ENCODE assay signal across 8 cellular contexts in genomic region chr5:151094054-151094858, GRCh38. TPM values are rescaled to one million over a fixed set of nuclear protein-coding genes. Genes with fewer than 3 reads are reported as not detected.
DNase-seq lines count a peak whose midpoint lies in the region; ATAC-seq, FAIRE-seq and TF ChIP-seq lines count a peak whose summit lies in the region.

No MANE protein-coding gene starts in this region.

- H4K8ac ChIP-seq in mesendoderm (ENCODE audit: low read depth, low read length) = no peak overlapping the region

- H3K9ac ChIP-seq in OCI-LY3 (ENCODE audit: low read length) = peak overlapping the region; percentile 74
- H3K9ac ChIP-seq in mesendoderm (ENCODE audit: low read length) = no peak overlapping the region

- ATAC-seq in GM18499 (IDR thresholded peaks at IDR 0.05; ENCODE audit: insufficient read depth, unreplicated experiment) = peak; percentile 59
- peak; percentile 47 for ATAC-seq in activated naive CD8-positive, alpha-beta T cell treated with anti-CD3 and anti-CD28 coated beads, Interleukin-2, amount 10 ng/mL, durations not matched to agents 7 days and 5 days (ENCODE audit: low read depth)

- H3K4me1 Mint-ChIP-seq in HFFc6 (ENCODE audit: low read depth) = peaks cover 75% of the 10 kb centered on the region
- H3K4me1 Mint-ChIP-seq in activated naive CD8-positive, alpha-beta T cell treated with anti-CD3 and anti-CD28 coated beads, Interleukin-2, amount 10 ng/mL, durations not matched to agents 7 days and 5 days = peaks cover 61% of the 10 kb centered on the region
- H3K4me1 Mint-ChIP-seq in type B pancreatic cell (ENCODE audit: unreplicated experiment) = peaks cover 30% of the 10 kb centered on the region

- peak overlapping the region; percentile 94 for H3K27ac Mint-ChIP-seq in HFFc6
- H3K27ac Mint-ChIP-seq in activated naive CD8-positive, alpha-beta T cell treated with anti-CD3 and anti-CD28 coated beads, Interleukin-2, amount 10 ng/mL, durations not matched to agents 7 days and 5 days = peak overlapping the region; percentile 82
- peak overlapping the region; percentile 11 for H3K27ac Mint-ChIP-seq in type B pancreatic cell

- no peaks in the 10 kb centered on the region for H4K20me1 ChIP-seq in OCI-LY3 (ENCODE audit: insufficient read depth, low read length)

- H3K79me1 ChIP-seq in mesendoderm (ENCODE audit: low read length) = no peaks in the 10 kb centered on the region

- H3K4me3 Mint-ChIP-seq in HFFc6 = peak overlapping the region; percentile 56
- peak overlapping the region; percentile 72 for H3K4me3 Mint-ChIP-seq in activated naive CD8-positive, alpha-beta T cell treated with anti-CD3 and anti-CD28 coated beads, Interleukin-2, amount 10 ng/mL, durations not matched to agents 7 days and 5 days
- peak overlapping the region; percentile 32 for H3K4me3 Mint-ChIP-seq in type B pancreatic cell

- no peak overlapping the region for H3K18ac ChIP-seq in mesendoderm (ENCODE audit: low read length)

- H3K4me1 ChIP-seq in OCI-LY3 (ENCODE audit: low read length) (peaks cover 57% of the 10 kb centered on the region), mesendoderm (ENCODE audit: control insufficient read depth, low read depth, low read length) (peaks cover 3% of the 10 kb centered on the region)

- no peaks in the 10 kb centered on the region for H3K36me3 ChIP-seq in OCI-LY3 (replicated peaks; ENCODE audit: low read depth, low read length)
- no peaks in the 10 kb centered on the region for H3K36me3 ChIP-seq in mesendoderm (ENCODE audit: control insufficient read depth, insufficient read depth, low read length)

- H3K27ac ChIP-seq in OCI-LY3 (ENCODE audit: low read length) (peak overlapping the region; percentile 51), mesendoderm (ENCODE audit: low read depth, low read length) (peak overlapping the region; percentile 13)

- H3K27me3 Mint-ChIP-seq in HFFc6 (ENCODE audit: insufficient read depth) (peaks cover 14% of the 10 kb centered on the region), type B pancreatic cell (peaks cover 3% of the 10 kb centered on the region)
- H3K27me3 Mint-ChIP-seq in activated naive CD8-positive, alpha-beta T cell treated with anti-CD3 and anti-CD28 coated beads, Interleukin-2, amount 10 ng/mL, durations not matched to agents 7 days and 5 days = no peaks in the 10 kb centered on the region

- POLR2A ChIA-PET in activated naive CD8-positive, alpha-beta T cell treated with anti-CD3 and anti-CD28 coated beads, Interleukin-2, amount 10 ng/mL, durations not matched to agents 7 days and 5 days (lab: Charles Lee) = interaction anchor here (0.8 to 1.5 kb wide), 6 partner anchors 8 to 158 kb away, joined by 3 to 9 read pairs (median 3); partner anchors contain the start of genes CCDC69 and TNIP1

- peaks cover 4% of the 10 kb centered on the region; the same call in 1 of the 2 replicates for H3K27me3 ChIP-seq in OCI-LY3 (ENCODE audit: low read depth, low read length)
- no peaks in the 10 kb centered on the region for H3K27me3 ChIP-seq in mesendoderm (ENCODE audit: insufficient read depth, low read length, poor library complexity)

- no peak overlapping the region for H3K23ac ChIP-seq in mesendoderm (ENCODE audit: low read length)

- no peak for TF ChIP-seq CTCF in HFFc6 (IDR thresholded peaks at IDR 0.05)
- no peak for TF ChIP-seq CTCF in OCI-LY3 (IDR thresholded peaks at IDR 0.05; ENCODE audit: low read depth, low read length)
- no peak for TF ChIP-seq CTCF in type B pancreatic cell (conservative IDR thresholded peaks at IDR 0.05)

- H4K5ac ChIP-seq in mesendoderm (ENCODE audit: low read length) = no peak overlapping the region

- peaks cover 21% of the 10 kb centered on the region for H3K36me3 Mint-ChIP-seq in HFFc6 (ENCODE audit: low read depth)
- peaks cover 18% of the 10 kb centered on the region for H3K36me3 Mint-ChIP-seq in activated naive CD8-positive, alpha-beta T cell treated with anti-CD3 and anti-CD28 coated beads, Interleukin-2, amount 10 ng/mL, durations not matched to agents 7 days and 5 days
- no peaks in the 10 kb centered on the region for H3K36me3 Mint-ChIP-seq in type B pancreatic cell

- H2BK15ac ChIP-seq in mesendoderm (replicated peaks; ENCODE audit: low read depth) = no peak overlapping the region

- H3K4me2 ChIP-seq in OCI-LY3 (ENCODE audit: low read length) = peak overlapping the region; percentile 93
- H3K4me2 ChIP-seq in mesendoderm (ENCODE audit: low read length) = no peak overlapping the region

- no peak overlapping the region for H3K56ac ChIP-seq in mesendoderm (ENCODE audit: low read length)

- H3K9me3 ChIP-seq in OCI-LY3 (ENCODE audit: insufficient read depth, low read length) = no peaks in the 10 kb centered on the region

- H2BK120ac ChIP-seq in mesendoderm (ENCODE audit: low read depth, low read length) = no peak overlapping the region

- H2AFZ ChIP-seq in OCI-LY3 (ENCODE audit: low read depth, low read length) = no peak overlapping the region

- no peak overlapping the region for H2AK5ac ChIP-seq in mesendoderm (ENCODE audit: low read length)

- no peak for FAIRE-seq in urothelium cell line (lab: Jason Lieb, UNC)

- H3K79me2 ChIP-seq in OCI-LY3 (ENCODE audit: low read length) (no peaks in the 10 kb centered on the region), mesendoderm (ENCODE audit: control insufficient read depth, insufficient read depth, low read length) (no peaks in the 10 kb centered on the region)

- H3K4ac ChIP-seq in mesendoderm (ENCODE audit: low read depth, low read length) = no peak overlapping the region

- peak overlapping the region; percentile 75 for H3K4me3 ChIP-seq in OCI-LY3 (ENCODE audit: low read length)
- no peak overlapping the region for H3K4me3 ChIP-seq in mesendoderm (ENCODE audit: low read length)

- no peak overlapping the region for H2BK5ac ChIP-seq in mesendoderm (ENCODE audit: low read length)

- no CpG with 5 or more reads among the region's 12 CpGs for WGBS in mesendoderm (ENCODE audit: extremely low coverage, insufficient coverage, low lambda C conversion rate)

- H3K9me3 Mint-ChIP-seq in HFFc6 = no peaks in the 10 kb centered on the region
- no peaks in the 10 kb centered on the region for H3K9me3 Mint-ChIP-seq in activated naive CD8-positive, alpha-beta T cell treated with anti-CD3 and anti-CD28 coated beads, Interleukin-2, amount 10 ng/mL, durations not matched to agents 7 days and 5 days
- no peaks in the 10 kb centered on the region for H3K9me3 Mint-ChIP-seq in type B pancreatic cell

- DNase-seq in HFFc6 = no peak
- peak; percentile 66 for DNase-seq in activated naive CD8-positive, alpha-beta T cell treated with anti-CD3 and anti-CD28 coated beads, Interleukin-2, amount 10 ng/mL, durations not matched to agents 7 days and 5 days
- no peak for DNase-seq in mesendoderm
- DNase-seq in type B pancreatic cell (ENCODE audit: extremely low spot score, unreplicated experiment) = no peak
- DNase-seq in Ammon's horn (ENCODE audit: low spot score) = no peak
- no peak for DNase-seq in urothelium cell line (ENCODE audit: low spot score)

RNA-seq across cellular contexts. Expression of gene TNIP1, which starts 13.4 kb away (rescaled TPM):
- 100 to 1,000 TPM in 1 of 6 experiments, 10 to 100 TPM in 5; 81.5 to 105 (median 89.5) TPM for total RNA-seq in HFFc6 (2021; fragmentation: NEBNext Ultra II Directional; extraction: Animal tissue kit (Norgen Biotek cat#: 25700))
- total RNA-seq in activated naive CD8-positive, alpha-beta T cell treated with anti-CD3 and anti-CD28 coated beads, Interleukin-2, amount 10 ng/mL, durations not matched to agents 7 days and 5 days = 100 to 1,000 TPM; 172 to 176 TPM
- 13.7 TPM for polyA plus RNA-seq in mesendoderm (2013, experiment 1 of 2)
- 14.2 TPM for polyA plus RNA-seq in mesendoderm (2013, experiment 2 of 2)
- 63.6 and 89.2 TPM in 2 replicates for total RNA-seq in type B pancreatic cell (ENCODE audit: low replicate concordance)

Comparison
In these comparisons a context has a peak if more than half of its experiments do, and no peak if none do; other contexts are left out.
1. H3K27ac Mint-ChIP-seq: peak in every context shown above with its lines; median percentile 94 in HFFc6; 82 in activated naive CD8-positive, alpha-beta T cell treated with anti-CD3 and anti-CD28 coated beads, Interleukin-2, amount 10 ng/mL, durations not matched to agents 7 days and 5 days; 11 in type B pancreatic cell.